9 cellular contexts compared by ENCODE assay signal in the genomic region with DNA sequence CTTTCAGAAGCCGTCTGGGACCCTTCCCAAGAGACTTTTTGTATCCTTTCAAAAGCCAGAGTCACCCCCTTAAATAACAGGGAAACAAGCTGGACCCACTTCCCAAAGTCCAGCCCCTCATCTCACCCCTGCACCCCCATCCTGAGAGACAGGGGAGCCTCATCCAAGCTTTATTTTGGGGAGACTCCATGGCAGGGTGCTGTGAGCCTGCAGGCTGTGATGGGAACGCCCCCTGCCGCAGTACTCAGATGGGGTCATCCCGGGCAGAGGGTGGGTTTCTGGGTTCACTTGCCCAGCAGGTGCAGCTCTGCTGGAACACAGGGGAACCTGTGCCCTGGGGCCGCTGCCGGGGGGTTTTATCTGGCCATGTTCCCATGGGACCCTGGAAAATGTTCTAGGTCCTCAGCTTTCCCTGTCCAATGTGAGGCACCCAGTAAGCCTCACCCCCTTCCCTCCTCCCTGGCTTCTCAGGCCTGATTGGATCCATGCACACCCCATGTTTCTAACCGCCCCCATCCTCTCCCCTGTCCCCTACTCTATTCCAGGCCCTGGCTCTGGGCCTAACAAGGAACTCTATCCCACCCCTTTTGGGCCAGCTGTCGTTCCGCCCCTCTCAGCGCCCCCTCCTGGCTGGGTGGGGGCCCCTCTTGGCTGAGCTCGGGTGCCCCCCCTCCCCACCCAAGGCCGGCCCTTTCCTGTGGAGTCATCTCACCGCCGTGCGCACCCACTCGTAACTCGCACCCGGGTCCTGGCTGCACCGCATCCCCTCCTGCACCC. TPM values are rescaled to one million over a fixed set of nuclear protein-coding genes. Genes with fewer than 3 reads are reported as not detected.
DNase-seq lines count a peak whose midpoint lies in the region; ATAC-seq, FAIRE-seq and TF ChIP-seq lines count a peak whose summit lies in the region.
"Had no signal": no experiment of that assay in that cellular context is flagged by ENCODE, and none has a peak within 500 bp of the region (broad histone marks: within the 10 kb centered on the region; RNA-seq: fewer than 3 reads in every experiment).

No MANE protein-coding gene starts in this region.

- no peak overlapping the region for H2AFZ ChIP-seq in H1 (ENCODE audit: low read length)

- no peak overlapping the region for H3K27ac Mint-ChIP-seq in activated T-helper 2 cell treated with anti-CD3 and anti-CD28 coated beads, Interferon-gamma antibody, Interleukin-2, Interleukin-4, amounts not matched to agents 10 μg/mL and 5 μg/mL and 100 μg/mL, durations not matched to agents 14 hours and 24 hours and 36 hours
- H3K27ac Mint-ChIP-seq: T-helper 1 cell treated with Interleukin-12 subunit alpha and Interleukin-12 subunit beta and Interleukin-4 antibody, amounts not matched to agents 30 μg/mL and 1 μg/mL, for 36 hours had no signal

- no peak overlapping the region for H3K14ac ChIP-seq in H1 (ENCODE audit: insufficient read length)

- intact Hi-C loops in lower leg skin (cut with DNase I; ENCODE audit: low total_unique reads), result no loop called here
- intact Hi-C loops in activated T-helper 2 cell treated with anti-CD3 and anti-CD28 coated beads, Interferon-gamma antibody, Interleukin-2, Interleukin-4, amounts not matched to agents 10 μg/mL and 5 μg/mL and 100 μg/mL, durations not matched to agents 14 hours and 24 hours and 36 hours (cut with micrococcal nuclease), result no loop called here

- TF ChIP-seq CTCF in H1 (IDR thresholded peaks at IDR 0.05; ENCODE audit: control extremely low read depth in 1 of 3, insufficient read depth in 1 of 3, low read depth in 1 of 3, low read length in 3 of 3), result peak in 1 of 3 experiments; percentile 27; a peak in 1 of 4 replicates
- no peak for TF ChIP-seq CTCF in lower leg skin (IDR thresholded peaks at IDR 0.05)

- peaks cover 6 to 34% (median 26%) of the 10 kb centered on the region in 4 experiments for H3K4me1 ChIP-seq in H1 (replicated peaks in 1 of 4; ENCODE audit: control insufficient read depth in 3 of 4, insufficient read depth in 4 of 4, low read length in 3 of 4)

- no peak overlapping the region for H3K4me3 Mint-ChIP-seq in activated T-helper 2 cell treated with anti-CD3 and anti-CD28 coated beads, Interferon-gamma antibody, Interleukin-2, Interleukin-4, amounts not matched to agents 10 μg/mL and 5 μg/mL and 100 μg/mL, durations not matched to agents 14 hours and 24 hours and 36 hours (ENCODE audit: low read depth)
- H3K4me3 Mint-ChIP-seq: T-helper 1 cell treated with Interleukin-12 subunit alpha and Interleukin-12 subunit beta and Interleukin-4 antibody, amounts not matched to agents 30 μg/mL and 1 μg/mL, for 36 hours had no signal

- TF ChIP-seq POLR2A in H1 (IDR thresholded peaks at IDR 0.05; ENCODE audit: control extremely low read depth in 1 of 2, low read depth in 2 of 2, low read length in 2 of 2) (no peak), lower leg skin (IDR thresholded peaks at IDR 0.05) (no peak)

- 0 out of 2 replicates have a peak overlapping the region, but pooled peaks have one; percentile 84 for H2BK12ac ChIP-seq in H1 (ENCODE audit: low read depth, low read length)

- H3K36me3 Mint-ChIP-seq in activated T-helper 2 cell treated with anti-CD3 and anti-CD28 coated beads, Interferon-gamma antibody, Interleukin-2, Interleukin-4, amounts not matched to agents 10 μg/mL and 5 μg/mL and 100 μg/mL, durations not matched to agents 14 hours and 24 hours and 36 hours (ENCODE audit: low read depth), result no peaks in the 10 kb centered on the region

- 0 out of 2 replicates have a peak overlapping the region, but pooled peaks have one; percentile 53 for H2AK5ac ChIP-seq in H1 (ENCODE audit: low read depth, low read length)

- no peak overlapping the region for H3K23ac ChIP-seq in H1 (ENCODE audit: insufficient read length)

- H3K36me3 ChIP-seq in H1 (ENCODE audit: control insufficient read depth in 2 of 4, insufficient read depth in 4 of 4, low read length in 3 of 4), result no peaks in the 10 kb centered on the region

- peak overlapping the region; percentile 81 to 88 for H3K4me2 ChIP-seq in H1 (ENCODE audit: insufficient read depth in 1 of 2, low read depth in 2 of 2, low read length in 2 of 2)

- POLR2A ChIA-PET in H1 (lab: Charles Lee; ENCODE audit: partially characterized antibody), result interaction anchor here (0.8 to 1.2 kb wide), 5 partner anchors 9 to 47 kb away, joined by 3 to 5 read pairs (median 3); no protein-coding TSS in a partner anchor

- H3K27me3 ChIP-seq in H1 (replicated peaks in 1 of 4; ENCODE audit: control insufficient read depth in 3 of 4, extremely low read depth in 1 of 4, insufficient read depth in 3 of 4, low read length in 3 of 4), result peaks cover 0 to 2% (median 0%) of the 10 kb centered on the region in 4 experiments; a peak in 1 of 7 replicates

- peaks cover 20% of the 10 kb centered on the region for H3K27me3 Mint-ChIP-seq in activated T-helper 2 cell treated with anti-CD3 and anti-CD28 coated beads, Interferon-gamma antibody, Interleukin-2, Interleukin-4, amounts not matched to agents 10 μg/mL and 5 μg/mL and 100 μg/mL, durations not matched to agents 14 hours and 24 hours and 36 hours (ENCODE audit: low read depth)

- H3K9me3 Mint-ChIP-seq in activated T-helper 2 cell treated with anti-CD3 and anti-CD28 coated beads, Interferon-gamma antibody, Interleukin-2, Interleukin-4, amounts not matched to agents 10 μg/mL and 5 μg/mL and 100 μg/mL, durations not matched to agents 14 hours and 24 hours and 36 hours, result no peaks in the 10 kb centered on the region
- H3K9me3 Mint-ChIP-seq: T-helper 1 cell treated with Interleukin-12 subunit alpha and Interleukin-12 subunit beta and Interleukin-4 antibody, amounts not matched to agents 30 μg/mL and 1 μg/mL, for 36 hours had no signal

- CTCF ChIA-PET in H1 (lab: Charles Lee; ENCODE audit: partially characterized antibody), result interaction anchor here (0.6 to 15.4 kb wide), 7 partner anchors 15 to 1818 kb away, joined by 3 to 145 read pairs (median 4); a partner anchor contains a TSS

- no peak overlapping the region for H3K27ac ChIP-seq in H1 (ENCODE audit: low read depth, low read length)
- peak overlapping the region; percentile 64 for H3K27ac ChIP-seq in substantia nigra (ENCODE audit: low read depth, low read length, poor library complexity, severe bottlenecking)

- FAIRE-seq in H1 (lab: Jason Lieb, UNC), result no peak

- peaks cover 0 to 2% of the 10 kb centered on the region in 2 experiments; a peak in 1 of 4 replicates for H3K79me2 ChIP-seq in H1 (ENCODE audit: control insufficient read depth in 1 of 2, insufficient read depth in 2 of 2, low read length in 2 of 2)

- no peak for TF ChIP-seq RAD21 in Ishikawa (IDR thresholded peaks at IDR 0.05; ENCODE audit: low read depth)
- TF ChIP-seq RAD21 in H1 (IDR thresholded peaks at IDR 0.05 in 1 of 2, conservative IDR thresholded peaks at IDR 0.05 in 1 of 2; ENCODE audit: low read depth in 2 of 2, low read length in 2 of 2), result no peak

- H4K8ac ChIP-seq in H1 (ENCODE audit: extremely low read depth, insufficient read depth, low read length), result peak overlapping the region; percentile 66; the same call in 1 of the 2 replicates

- TF ChIP-seq EP300 in Ishikawa (IDR thresholded peaks at IDR 0.05; ENCODE audit: borderline replicate concordance) (no peak), H1 (IDR thresholded peaks at IDR 0.05; ENCODE audit: borderline replicate concordance in 1 of 2, low read depth in 2 of 2, low read length in 2 of 2) (no peak)

- H2BK20ac ChIP-seq in H1 (ENCODE audit: low read length), result 0 out of 2 replicates have a peak overlapping the region, but pooled peaks have one; percentile 61

- no peak for ATAC-seq in GM18868 (IDR thresholded peaks at IDR 0.05; ENCODE audit: unreplicated experiment)

- peak overlapping the region; percentile 22 for H3K56ac ChIP-seq in H1 (replicated peaks; ENCODE audit: insufficient read length, low read depth, low read length)

- peaks cover 7% of the 10 kb centered on the region for H3K23me2 ChIP-seq in H1 (ENCODE audit: low read depth, low read length)

- H3K18ac ChIP-seq in H1 (ENCODE audit: extremely low read depth, low read length), result no peak overlapping the region; the same call in 1 of the 2 replicates

- H3K9ac ChIP-seq in H1 (replicated peaks in 1 of 4; ENCODE audit: extremely low read depth in 1 of 4, low read depth in 3 of 4, low read length in 3 of 4), result 0 out of 7 replicates have a peak overlapping the region, but pooled peaks of 1 of the 4 experiments have one; percentile 2

- no peaks in the 10 kb centered on the region for H3K79me1 ChIP-seq in H1 (ENCODE audit: low read depth, low read length)

- no peak overlapping the region for H2BK15ac ChIP-seq in H1 (ENCODE audit: low read length)

- H2BK5ac ChIP-seq in H1 (ENCODE audit: low read depth, low read length), result peak overlapping the region; percentile 24; the same call in 1 of the 2 replicates

- peak overlapping the region; percentile 80 for H3K4ac ChIP-seq in H1 (replicated peaks; ENCODE audit: insufficient read length, low read depth, low read length)

- H3K4me1 Mint-ChIP-seq in activated T-helper 2 cell treated with anti-CD3 and anti-CD28 coated beads, Interferon-gamma antibody, Interleukin-2, Interleukin-4, amounts not matched to agents 10 μg/mL and 5 μg/mL and 100 μg/mL, durations not matched to agents 14 hours and 24 hours and 36 hours (ENCODE audit: low read depth), result no peaks in the 10 kb centered on the region

- DNase-seq in H1 (ENCODE audit: low read depth in 1 of 2, low spot score in 2 of 2), result peak in 1 of 2 experiments; percentile 55
- DNase-seq in lower leg skin (ENCODE audit: low spot score in 2 of 2), result peak; percentile 66 to 93
- peak in 39 of 49 donors; percentile 20 to 78 (median 54) for DNase-seq in substantia nigra (lab: John Stamatoyannopoulos, UW)
- DNase-seq in T-helper 9 cell, result no peak
- no peak for DNase-seq in activated naive CD4-positive, alpha-beta T cell (lab: John Stamatoyannopoulos, UW)
- DNase-seq in activated T-helper 2 cell treated with anti-CD3 and anti-CD28 coated beads, Interferon-gamma antibody, Interleukin-2, Interleukin-4, amounts not matched to agents 10 μg/mL and 5 μg/mL and 100 μg/mL, durations not matched to agents 14 hours and 24 hours and 36 hours (ENCODE audit: low spot score), result no peak

- WGBS in H1 (ENCODE audit: extremely low coverage in 1 of 2, insufficient coverage in 1 of 2, insufficient read length in 1 of 2, insufficient replicate concordance in 2 of 2, low coverage in 1 of 2, low lambda C conversion rate in 2 of 2, missing lambda C conversion rate in 1 of 2), 2 experiments, result 75% methylated on average over 11 of the region's 19 CpGs; no CpG with 5 or more reads in 1 of the 2 experiments
- WGBS in lower leg skin, 2 donors, result 17 to 21% methylated on average over 12 to 17 of the region's 19 CpGs

- H3K4me3 ChIP-seq in H1 (ENCODE audit: extremely low read depth in 1 of 4, insufficient read depth in 2 of 4, low read depth in 3 of 4, low read length in 4 of 4) (peak overlapping the region; percentile 60 to 88 (median 78)), lower leg skin (ENCODE audit: low read depth, poor library complexity, severe bottlenecking) (peak overlapping the region; percentile 19)

- peaks cover 0 to 3% of the 10 kb centered on the region in 2 experiments for H4K20me1 ChIP-seq in H1 (replicated peaks in 1 of 2; ENCODE audit: control insufficient read depth in 1 of 2, insufficient read depth in 2 of 2, low read length in 2 of 2)

- peak overlapping the region; percentile 76 for H4K91ac ChIP-seq in H1 (replicated peaks; ENCODE audit: insufficient read length, low read length)

- H3K9me3 ChIP-seq in H1 (ENCODE audit: insufficient read depth in 2 of 2, low read depth in 1 of 2, low read length in 1 of 2), result no peaks in the 10 kb centered on the region

- H2BK120ac ChIP-seq in H1 (replicated peaks; ENCODE audit: low read depth, low read length), result no peak overlapping the region

- H4K5ac ChIP-seq in H1 (ENCODE audit: insufficient read length, low read depth, low read length), result no peak overlapping the region

RNA-seq across cellular contexts. Expression of a gene that starts 1.0 kb away (rescaled TPM):
- 38.6 and 46.5 TPM in 2 replicates for total RNA-seq in H1 (2021; fragmentation: NEBNext Ultra II Directional; extraction: Animal tissue kit (Norgen Biotek cat#: 25700))
- 38.8 and 65.9 TPM in 2 replicates for polyA plus RNA-seq in H1 (2011; rRNA removed)
- 34.6 TPM for polyA plus RNA-seq in H1 (2011; cell fraction: cytosol; rRNA removed)
- polyA plus RNA-seq in H1 (2011; cell fraction: nucleus; rRNA removed), result 80.2 TPM
- 27.1 to 37.2 TPM (median 36.6 TPM) in 4 replicates for polyA plus RNA-seq in H1 (2012, experiment 1 of 2)
- polyA plus RNA-seq in H1 (2012, experiment 2 of 2), result 20.9 TPM
- polyA plus RNA-seq in H1 (2013, experiment 1 of 2), result 20.5 TPM
- 19.6 TPM for polyA plus RNA-seq in H1 (2013, experiment 2 of 2)
- 33.3 and 37.0 TPM in 2 replicates for polyA minus RNA-seq in H1 (2011; rRNA and poly(A)+ RNA removed)
- polyA minus RNA-seq in H1 (2011; cell fraction: cytosol; rRNA and poly(A)+ RNA removed), result 39.9 TPM
- polyA minus RNA-seq in H1 (2011; cell fraction: nucleus; rRNA and poly(A)+ RNA removed), result 68.2 TPM
- 10 to 100 TPM in 3 of 4 donors, 1 to 10 TPM in 1; 7.7 to 28.3 (median 16.6) TPM for total RNA-seq in lower leg skin
- not detected in 2 replicates for total RNA-seq in activated T-helper 2 cell treated with anti-CD3 and anti-CD28 coated beads, Interferon-gamma antibody, Interleukin-2, Interleukin-4, amounts not matched to agents 10 μg/mL and 5 μg/mL and 100 μg/mL, durations not matched to agents 14 hours and 24 hours and 36 hours

RNA-seq across cellular contexts. Expression of a gene that starts 49.0 kb away (rescaled TPM):
- 105 and 112 TPM in 2 replicates for total RNA-seq in H1 (2021; fragmentation: NEBNext Ultra II Directional; extraction: Animal tissue kit (Norgen Biotek cat#: 25700))
- 156 and 199 TPM in 2 replicates for polyA plus RNA-seq in H1 (2011; rRNA removed)
- 191 TPM for polyA plus RNA-seq in H1 (2011; cell fraction: cytosol; rRNA removed)
- 304 TPM for polyA plus RNA-seq in H1 (2011; cell fraction: nucleus; rRNA removed)
- polyA plus RNA-seq in H1 (2012, experiment 1 of 2), result 103 to 125 TPM (median 114 TPM) in 4 replicates
- 82.0 TPM for polyA plus RNA-seq in H1 (2012, experiment 2 of 2)
- polyA plus RNA-seq in H1 (2013, experiment 1 of 2), result 75.4 TPM
- polyA plus RNA-seq in H1 (2013, experiment 2 of 2), result 69.8 TPM
- 133 and 161 TPM in 2 replicates for polyA minus RNA-seq in H1 (2011; rRNA and poly(A)+ RNA removed)
- polyA minus RNA-seq in H1 (2011; cell fraction: cytosol; rRNA and poly(A)+ RNA removed), result 78.8 TPM
- 104 TPM for polyA minus RNA-seq in H1 (2011; cell fraction: nucleus; rRNA and poly(A)+ RNA removed)
- total RNA-seq in lower leg skin, result 10 to 100 TPM; 32.0 to 63.1 (median 48.4) TPM
- total RNA-seq in activated T-helper 2 cell treated with anti-CD3 and anti-CD28 coated beads, Interferon-gamma antibody, Interleukin-2, Interleukin-4, amounts not matched to agents 10 μg/mL and 5 μg/mL and 100 μg/mL, durations not matched to agents 14 hours and 24 hours and 36 hours, result 136 TPM in 2 replicates

Comparison
In these comparisons a context has a peak if more than half of its experiments do, and no peak if none do; other contexts are left out.
1. DNase-seq: peak in lower leg skin (2 of 2) and substantia nigra (39 of 49); none in T-helper 9 cell (single experiment), activated naive CD4-positive, alpha-beta T cell (0 of 4) and activated T-helper 2 cell treated with anti-CD3 and anti-CD28 coated beads, Interferon-gamma antibody, Interleukin-2, Interleukin-4, amounts not matched to agents 10 μg/mL and 5 μg/mL and 100 μg/mL, durations not matched to agents 14 hours and 24 hours and 36 hours (single experiment).